ENCODE assay signal across 1 cellular context in the genomic region with DNA sequence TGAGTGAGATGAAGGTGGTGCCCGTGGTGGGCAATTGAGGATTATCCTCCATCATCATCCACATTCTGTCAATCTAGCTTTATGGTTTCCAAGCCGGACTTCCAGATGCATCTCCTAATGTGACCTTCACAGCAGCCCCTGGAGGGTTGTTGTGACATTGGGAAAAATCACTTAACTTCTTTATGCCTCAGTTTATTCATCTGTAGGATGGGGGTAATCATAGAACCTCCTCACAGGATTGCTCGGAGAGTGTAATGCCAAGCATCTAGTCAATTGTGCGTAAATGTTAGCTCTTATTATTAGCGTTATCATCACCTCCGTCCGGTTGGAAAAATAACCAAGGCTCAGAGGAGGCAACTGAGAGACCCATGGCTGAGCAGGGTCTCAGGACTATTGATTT.
TF ChIP-seq lines count a peak whose summit lies in the region.

No MANE protein-coding gene starts in this region.

TF ChIP-seq in IMR-90, 13 proteins besides CTCF, POLR2A, EP300 and RAD21:
- TF ChIP-seq RCOR1 (IDR thresholded peaks at IDR 0.05; ENCODE audit: insufficient replicate concordance, low read length) (no peak), FOS (IDR thresholded peaks at IDR 0.05; ENCODE audit: low read depth, low read length) (no peak)
